In genomic region chr14:99741227-99741976, GRCh38 we compare ENCODE assay signal across 27 cellular contexts. TPM values are rescaled to one million over a fixed set of nuclear protein-coding genes. Genes with fewer than 3 reads are reported as not detected.
"Had no signal": no experiment of that assay in that cellular context is flagged by ENCODE, and none has a peak within 500 bp of the region (broad histone marks: within the 10 kb centered on the region; RNA-seq: fewer than 3 reads in every experiment).

No MANE protein-coding gene starts in this region.

- H3K9me3 Mint-ChIP-seq: activated naive CD4-positive, alpha-beta T cell treated with anti-CD3 and anti-CD28 coated beads for 36 hours; activated naive CD8-positive, alpha-beta T cell treated with anti-CD3 and anti-CD28 coated beads for 36 hours; naive B cell; stimulated activated effector memory CD8-positive, alpha-beta T cell treated with anti-CD3 and anti-CD28 coated beads, Interleukin-12 subunit alpha, Interleukin-12 subunit beta, amount 100 ng/mL, for 72 hours; stimulated activated naive CD8-positive, alpha-beta T cell treated with anti-CD3 and anti-CD28 coated beads, Interleukin-15, Interleukin-2, amounts not matched to agents 100 ng/mL and 50 ng/mL, for 24 hours had no signal

- H3K4me3 Mint-ChIP-seq: activated CD4-positive, alpha-beta T cell treated with anti-CD3 and anti-CD28 coated beads for 36 hours; activated CD8-positive, alpha-beta memory T cell treated with anti-CD3 and anti-CD28 coated beads, Interleukin-2, amount 10 ng/mL, durations not matched to agents 7 days and 5 days; activated CD8-positive, alpha-beta T cell treated with anti-CD3 and anti-CD28 coated beads, Interleukin-2, amount 10 ng/mL, durations not matched to agents 7 days and 5 days; activated naive CD4-positive, alpha-beta T cell treated with anti-CD3 and anti-CD28 coated beads for 36 hours; activated naive CD8-positive, alpha-beta T cell treated with anti-CD3 and anti-CD28 coated beads for 36 hours; naive B cell; stimulated activated effector memory CD8-positive, alpha-beta T cell treated with anti-CD3 and anti-CD28 coated beads, Interleukin-12 subunit alpha, Interleukin-12 subunit beta, amount 100 ng/mL, for 72 hours; stimulated activated naive CD8-positive, alpha-beta T cell treated with anti-CD3 and anti-CD28 coated beads, Interleukin-15, Interleukin-2, amounts not matched to agents 100 ng/mL and 50 ng/mL, for 24 hours had no signal

- H3K4me3 ChIP-seq: adrenal gland, body of pancreas, colonic mucosa, right lobe of liver, thyroid gland, upper lobe of right lung had no signal

- ATAC-seq: activated CD4-positive, alpha-beta T cell treated with anti-CD3 and anti-CD28 coated beads for 36 hours; activated CD8-positive, alpha-beta memory T cell treated with anti-CD3 and anti-CD28 coated beads, Interleukin-2, amount 10 ng/mL, durations not matched to agents 7 days and 5 days; activated CD8-positive, alpha-beta T cell treated with anti-CD3 and anti-CD28 coated beads, Interleukin-2, amount 10 ng/mL, durations not matched to agents 7 days and 5 days; body of pancreas; left lobe of liver; right lobe of liver; stimulated activated effector memory CD8-positive, alpha-beta T cell treated with anti-CD3 and anti-CD28 coated beads, Interleukin-12 subunit alpha, Interleukin-12 subunit beta, amount 100 ng/mL, for 72 hours; upper lobe of right lung had no signal

- H3K27ac Mint-ChIP-seq: activated CD4-positive, alpha-beta T cell treated with anti-CD3 and anti-CD28 coated beads for 36 hours; activated CD8-positive, alpha-beta memory T cell treated with anti-CD3 and anti-CD28 coated beads, Interleukin-2, amount 10 ng/mL, durations not matched to agents 7 days and 5 days; activated CD8-positive, alpha-beta T cell treated with anti-CD3 and anti-CD28 coated beads, Interleukin-2, amount 10 ng/mL, durations not matched to agents 7 days and 5 days; activated naive CD4-positive, alpha-beta T cell treated with anti-CD3 and anti-CD28 coated beads for 36 hours; activated naive CD8-positive, alpha-beta T cell treated with anti-CD3 and anti-CD28 coated beads for 36 hours; naive B cell; stimulated activated naive CD8-positive, alpha-beta T cell treated with anti-CD3 and anti-CD28 coated beads, Interleukin-15, Interleukin-2, amounts not matched to agents 100 ng/mL and 50 ng/mL, for 24 hours had no signal

- H3K4me1 Mint-ChIP-seq: activated CD8-positive, alpha-beta memory T cell treated with anti-CD3 and anti-CD28 coated beads, Interleukin-2, amount 10 ng/mL, durations not matched to agents 7 days and 5 days; stimulated activated effector memory CD8-positive, alpha-beta T cell treated with anti-CD3 and anti-CD28 coated beads, Interleukin-12 subunit alpha, Interleukin-12 subunit beta, amount 100 ng/mL, for 72 hours had no signal

- H3K36me3 ChIP-seq: adrenal gland, colonic mucosa, right lobe of liver, thyroid gland, upper lobe of right lung had no signal

- H3K27me3 ChIP-seq: adrenal gland, body of pancreas, right lobe of liver, thyroid gland, upper lobe of right lung had no signal

- H3K9me3 ChIP-seq: adrenal gland, body of pancreas, colonic mucosa, right lobe of liver, thyroid gland, upper lobe of right lung had no signal

- H3K27ac ChIP-seq: body of pancreas, colonic mucosa, epithelial cell of prostate, right lobe of liver, thyroid gland, upper lobe of right lung had no signal

- H3K4me1 ChIP-seq: colonic mucosa, right lobe of liver had no signal

- DNase-seq: activated CD4-positive, alpha-beta T cell treated with anti-CD3 and anti-CD28 coated beads for 36 hours; activated CD4-positive, CD25-positive, alpha-beta regulatory T cell; activated CD8-positive, alpha-beta memory T cell treated with anti-CD3 and anti-CD28 coated beads, Interleukin-2, amount 10 ng/mL, durations not matched to agents 7 days and 5 days; activated CD8-positive, alpha-beta T cell treated with anti-CD3 and anti-CD28 coated beads, Interleukin-2, amount 10 ng/mL, durations not matched to agents 7 days and 5 days; activated effector memory CD4-positive, alpha-beta T cell treated with Interleukin-2 at 50 U/mL for 16 hours; activated naive CD4-positive, alpha-beta T cell treated with anti-CD3 and anti-CD28 coated beads for 36 hours; activated naive CD8-positive, alpha-beta T cell treated with anti-CD3 and anti-CD28 coated beads for 36 hours; adrenal gland; aorta; body of pancreas; cerebellar nuclear complex; colonic mucosa; effector CD8-positive, alpha-beta T cell; head of caudate nucleus; kidney glomerular epithelial cell; naive B cell; occipital lobe; right lobe of liver; small intestine; stimulated activated CD4-positive, alpha-beta T cell treated with anti-CD3 and anti-CD28 coated beads, Interleukin-4, amount 100 ng/mL, for 24 hours; T-helper 1 cell; thyroid gland; upper lobe of right lung had no signal

- H3K36me3 Mint-ChIP-seq: activated CD8-positive, alpha-beta memory T cell treated with anti-CD3 and anti-CD28 coated beads, Interleukin-2, amount 10 ng/mL, durations not matched to agents 7 days and 5 days; activated naive CD8-positive, alpha-beta T cell treated with anti-CD3 and anti-CD28 coated beads for 36 hours; naive B cell; stimulated activated effector memory CD8-positive, alpha-beta T cell treated with anti-CD3 and anti-CD28 coated beads, Interleukin-12 subunit alpha, Interleukin-12 subunit beta, amount 100 ng/mL, for 72 hours had no signal

RNA-seq across cellular contexts. Expression of gene EML1, which starts 51.8 kb away (rescaled TPM):
- total RNA-seq: activated CD8-positive, alpha-beta memory T cell treated with anti-CD3 and anti-CD28 coated beads, Interleukin-2, amount 10 ng/mL, durations not matched to agents 7 days and 5 days; activated CD8-positive, alpha-beta T cell treated with anti-CD3 and anti-CD28 coated beads, Interleukin-2, amount 10 ng/mL, durations not matched to agents 7 days and 5 days had no signal

RNA-seq across cellular contexts. Expression of gene CYP46A1, which starts 57.3 kb away (rescaled TPM):
- total RNA-seq: activated CD8-positive, alpha-beta T cell treated with anti-CD3 and anti-CD28 coated beads, Interleukin-2, amount 10 ng/mL, durations not matched to agents 7 days and 5 days had no signal
